8 cellular contexts compared by ENCODE assay signal in the genomic region with DNA sequence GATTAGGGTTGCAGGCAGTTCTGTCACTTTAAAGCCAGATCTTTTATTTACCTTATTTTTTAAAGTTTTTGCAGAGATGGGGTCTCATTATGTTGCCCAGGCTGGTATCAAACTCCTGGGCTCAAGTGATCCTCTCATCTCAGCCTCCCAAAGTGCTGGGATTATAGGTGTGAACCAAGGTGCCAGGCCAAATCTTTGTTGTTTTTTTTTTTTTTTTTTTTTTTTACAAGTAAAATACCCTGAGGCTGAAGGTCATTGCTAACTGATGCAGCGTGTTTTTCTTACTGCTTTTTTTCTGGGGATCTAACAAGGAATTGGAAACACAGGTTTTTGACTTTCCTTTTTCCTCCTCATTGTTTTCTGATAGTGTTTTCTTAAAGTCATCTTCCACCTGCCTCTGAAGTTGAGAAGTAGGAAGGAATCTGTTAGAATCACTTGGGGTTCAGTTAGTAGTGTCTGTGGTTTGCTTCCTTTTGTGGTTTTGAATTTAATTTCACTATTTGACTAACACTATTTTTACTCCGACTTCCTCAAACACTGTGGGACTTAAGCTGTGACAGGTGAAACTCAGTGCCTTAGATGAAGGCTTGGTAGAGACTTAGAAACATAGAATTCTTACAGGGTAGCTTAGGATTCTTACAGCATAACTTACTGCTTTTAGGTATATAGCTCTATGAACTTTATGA. TPM values are rescaled to one million over a fixed set of nuclear protein-coding genes. Genes with fewer than 3 reads are reported as not detected.
DNase-seq lines count a peak whose midpoint lies in the region; ATAC-seq and TF ChIP-seq lines count a peak whose summit lies in the region.

No MANE protein-coding gene starts in this region.

- DNase-seq in GM12865 (ENCODE audit: low read depth) (peak; percentile 79), KBM-7 (peak; percentile 86), breast epithelium (ENCODE audit: low spot score in 2 of 2) (no peak), endodermal cell (no peak), SW 1271 (lab: John Stamatoyannopoulos, UW) (no peak), NCI-H1105 treated with DMSO at 0.1 percent for 48 hours (lab: John Stamatoyannopoulos, UW) (no peak), NCI-H345 (lab: John Stamatoyannopoulos, UW) (no peak)

- peaks cover 42% of the 10 kb centered on the region for H3K4me1 Mint-ChIP-seq in endodermal cell

- peaks cover 5% of the 10 kb centered on the region for H3K36me3 ChIP-seq in breast epithelium
- H3K36me3 ChIP-seq in endodermal cell (ENCODE audit: control insufficient read depth, insufficient read depth, low read length): peaks cover 37% of the 10 kb centered on the region

- no peak overlapping the region for H3K4me3 Mint-ChIP-seq in endodermal cell

- no peak overlapping the region for H3K9ac ChIP-seq in endodermal cell (ENCODE audit: extremely low read depth, low read length, poor library complexity, severe bottlenecking)

- H3K4me1 ChIP-seq in breast epithelium (peaks cover 3 to 6% of the 10 kb centered on the region in 2 donors), endodermal cell (ENCODE audit: control insufficient read depth, insufficient read depth, low read length) (peaks cover 2% of the 10 kb centered on the region)

- H3K4me3 ChIP-seq in GM12865 (ENCODE audit: low read depth, low read length): peak overlapping the region; percentile 12; the same call in 1 of the 2 replicates
- no peak overlapping the region for H3K4me3 ChIP-seq in breast epithelium
- no peak overlapping the region for H3K4me3 ChIP-seq in endodermal cell (ENCODE audit: low read length)

- H3K9me3 ChIP-seq in breast epithelium (no peaks in the 10 kb centered on the region), endodermal cell (ENCODE audit: control insufficient read depth, low read length) (no peaks in the 10 kb centered on the region)

- H3K9me3 Mint-ChIP-seq in endodermal cell: no peaks in the 10 kb centered on the region

- intact Hi-C loops in breast epithelium (cut with DNase I; ENCODE audit: low total_unique reads): no loop called here

- no peaks in the 10 kb centered on the region for H3K27me3 ChIP-seq in breast epithelium
- H3K27me3 ChIP-seq in endodermal cell (ENCODE audit: control insufficient read depth, insufficient read depth, low read length, poor library complexity, severe bottlenecking): no peaks in the 10 kb centered on the region

- H3K27me3 Mint-ChIP-seq in endodermal cell (ENCODE audit: insufficient read depth): no peaks in the 10 kb centered on the region

- in situ Hi-C loops in KBM-7 (cut with MboI; ENCODE audit: low pct_unique_long_range_greater_than_20kb, low sequenced_read_pairs): no loop called here

- ATAC-seq in GM21529 (IDR thresholded peaks at IDR 0.05; ENCODE audit: unreplicated experiment): peak; percentile 93

- no peak overlapping the region for H3K27ac Mint-ChIP-seq in endodermal cell

- peaks cover 12% of the 10 kb centered on the region for H3K36me3 Mint-ChIP-seq in endodermal cell (ENCODE audit: low read depth)

- TF ChIP-seq CTCF in GM12865 (IDR thresholded peaks at IDR 0.05; ENCODE audit: insufficient read depth, low read depth, low read length, missing control alignments) (no peak), breast epithelium (IDR thresholded peaks at IDR 0.05) (no peak), endodermal cell (conservative IDR thresholded peaks at IDR 0.05) (no peak)

- peak overlapping the region; percentile 26 to 54 for H3K27ac ChIP-seq in breast epithelium
- H3K27ac ChIP-seq in endodermal cell (ENCODE audit: low read depth, low read length): no peak overlapping the region

- WGBS in endodermal cell (ENCODE audit: insufficient coverage in 1 of 2, insufficient read length in 1 of 2), 2 experiments: 80 to 92% methylated on average over 2 of the region's 2 CpGs

- no peak for TF ChIP-seq POLR2A in breast epithelium (IDR thresholded peaks at IDR 0.05)

RNA-seq across cellular contexts. Expression of gene CLTC, which starts 22.2 kb away (rescaled TPM):
- 100 to 1,000 TPM; 199 to 231 (median 213) TPM for total RNA-seq in breast epithelium
- total RNA-seq in endodermal cell: 100 to 1,000 TPM; 342 to 393 TPM
- polyA plus RNA-seq in endodermal cell (2013, experiment 1 of 2): 181 TPM
- 173 TPM for polyA plus RNA-seq in endodermal cell (2013, experiment 2 of 2)

Comparison
In these comparisons a context has a peak if more than half of its experiments do, and no peak if none do; other contexts are left out.
1. DNase-seq: peak in GM12865 (single experiment) and KBM-7 (single experiment); none in breast epithelium (0 of 2), endodermal cell (single experiment), SW 1271 (0 of 2), NCI-H1105 treated with DMSO at 0.1 percent for 48 hours (single experiment) and NCI-H345 (single experiment).